In genomic region chr3:121660356-121661171, GRCh38 we compare ENCODE assay signal across 1 cellular context.
TF ChIP-seq lines count a peak whose summit lies in the region.

Gene HCLS1, minus strand, starts transcription at chr3:121660903. Its CDS starts 2,556 bp downstream, at chr3:121658347.

TF ChIP-seq in GM23338, 12 proteins besides CTCF, POLR2A, EP300 and RAD21 (continued from another document):
- TF ChIP-seq ZNF462 (CRISPR knock-in tag; IDR thresholded peaks at IDR 0.05) (no peak), ZNF114 (CRISPR knock-in tag; IDR thresholded peaks at IDR 0.05) (no peak), ZNF331 (CRISPR knock-in tag; IDR thresholded peaks at IDR 0.05; ENCODE audit: low read depth) (no peak), EZH2phosphoT487 (IDR thresholded peaks at IDR 0.05; ENCODE audit: unreplicated experiment) (no peak), NANOG (IDR thresholded peaks at IDR 0.05; ENCODE audit: borderline replicate concordance) (no peak), POLR2AphosphoS5 (IDR thresholded peaks at IDR 0.05; ENCODE audit: low read depth) (no peak)
